8 cellular contexts compared by ENCODE assay signal in genomic region chr13:30158774-30159445, GRCh38.
DNase-seq lines count a peak whose midpoint lies in the region; ATAC-seq and TF ChIP-seq lines count a peak whose summit lies in the region.

No MANE protein-coding gene starts in this region.

- H3K4me3 Mint-ChIP-seq in CD8-positive, alpha-beta memory T cell = peak overlapping the region in 6 of 7 donors; percentile 15 to 72 (median 58)
- H3K4me3 Mint-ChIP-seq in nephron progenitor cell = no peak overlapping the region

- CTCF ChIA-PET in CD8-positive, alpha-beta memory T cell (lab: Charles Lee) = interaction anchor here (0.9 to 9.4 kb wide), 11 partner anchors 10 to 304 kb away, joined by 3 to 289 read pairs (median 14); no protein-coding TSS in a partner anchor

- H3K27ac Mint-ChIP-seq in CD8-positive, alpha-beta memory T cell = peak overlapping the region; percentile 43 to 92 (median 80)
- H3K27ac Mint-ChIP-seq in nephron progenitor cell = peak overlapping the region; percentile 88

- H3K4me3 ChIP-seq in CD8-positive, alpha-beta memory T cell (ENCODE audit: low read length) = no peak overlapping the region
- no peak overlapping the region for H3K4me3 ChIP-seq in astrocyte of the spinal cord (ENCODE audit: low read depth, low read length)

- H3K36me3 ChIP-seq in CD8-positive, alpha-beta memory T cell (ENCODE audit: insufficient read depth, low read length) = no peaks in the 10 kb centered on the region

- peak in 2 of 5 donors; percentile 48 to 57 for DNase-seq in CD8-positive, alpha-beta memory T cell
- DNase-seq in HK-2 (ENCODE audit: unreplicated experiment) (peak; percentile 63), astrocyte of the spinal cord (ENCODE audit: low read depth, low spot score) (peak; percentile 87), nephron progenitor cell (no peak), ureter (ENCODE audit: low spot score) (no peak), middle frontal gyrus (ENCODE audit: extremely low spot score, low spot score) (no peak), NCI-H1048 (lab: John Stamatoyannopoulos, UW) (no peak)

- in situ Hi-C loops in astrocyte of the spinal cord (cut with HindIII; ENCODE audit: low sequenced_read_pairs) = no loop called here

- peaks cover 51 to 58% (median 57%) of the 10 kb centered on the region in 3 donors for H3K4me1 Mint-ChIP-seq in CD8-positive, alpha-beta memory T cell
- peaks cover 59% of the 10 kb centered on the region for H3K4me1 Mint-ChIP-seq in nephron progenitor cell

- H3K27me3 ChIP-seq in CD8-positive, alpha-beta memory T cell (ENCODE audit: insufficient read depth, low read length, poor library complexity, severe bottlenecking) = no peaks in the 10 kb centered on the region

- H3K4me1 ChIP-seq in CD8-positive, alpha-beta memory T cell (ENCODE audit: insufficient read depth, low read length) = peaks cover 24% of the 10 kb centered on the region

- peaks cover 0 to 3% (median 0%) of the 10 kb centered on the region in 3 donors for H3K36me3 Mint-ChIP-seq in CD8-positive, alpha-beta memory T cell
- peaks cover 4% of the 10 kb centered on the region for H3K36me3 Mint-ChIP-seq in nephron progenitor cell (ENCODE audit: low read depth)

- no peak overlapping the region for H3K27ac ChIP-seq in CD8-positive, alpha-beta memory T cell (ENCODE audit: low read depth, low read length)

- no peaks in the 10 kb centered on the region for H3K27me3 Mint-ChIP-seq in CD8-positive, alpha-beta memory T cell
- peaks cover 9% of the 10 kb centered on the region for H3K27me3 Mint-ChIP-seq in nephron progenitor cell (ENCODE audit: low read depth, poor library complexity)

- POLR2A ChIA-PET in CD8-positive, alpha-beta memory T cell (lab: Charles Lee) = interaction anchor here (3.4 kb wide), 1 partner anchor 26 kb away, joined by 24 read pairs; no protein-coding TSS in a partner anchor

- H3K9me3 ChIP-seq in CD8-positive, alpha-beta memory T cell (ENCODE audit: low read length) = no peaks in the 10 kb centered on the region

- TF ChIP-seq CTCF in astrocyte of the spinal cord (IDR thresholded peaks at IDR 0.05; ENCODE audit: low read depth, low read length) (peak; percentile 71), nephron progenitor cell (IDR thresholded peaks at IDR 0.05) (no peak)

- no peaks in the 10 kb centered on the region for H3K9me3 Mint-ChIP-seq in CD8-positive, alpha-beta memory T cell
- peaks cover 5% of the 10 kb centered on the region for H3K9me3 Mint-ChIP-seq in nephron progenitor cell

- ATAC-seq in GM21717 (IDR thresholded peaks at IDR 0.05; ENCODE audit: unreplicated experiment) = no peak

Comparison
In these comparisons a context has a peak if more than half of its experiments do, and no peak if none do; other contexts are left out.
1. DNase-seq: peak in HK-2 (single experiment) and astrocyte of the spinal cord (single experiment); none in nephron progenitor cell (single experiment), ureter (single experiment), middle frontal gyrus (single experiment) and NCI-H1048 (single experiment).